ENCODE assay signal across 22 cellular contexts in genomic region chr22:17470880-17471500, GRCh38.
DNase-seq lines count a peak whose midpoint lies in the region; ATAC-seq and TF ChIP-seq lines count a peak whose summit lies in the region.
"Had no signal": no experiment of that assay in that cellular context is flagged by ENCODE, and none has a peak within 500 bp of the region (broad histone marks: within the 10 kb centered on the region; RNA-seq: fewer than 3 reads in every experiment).

No MANE protein-coding gene starts in this region.

- H3K18ac ChIP-seq in H9 (ENCODE audit: insufficient read length, low read depth, low read length), result no peak overlapping the region

- H2AFZ ChIP-seq in H9 (ENCODE audit: low read length) (no peak overlapping the region), neural progenitor cell (replicated peaks) (no peak overlapping the region)

- no peak overlapping the region for H3K4ac ChIP-seq in H9 (ENCODE audit: low read depth, low read length)

- peaks cover 23% of the 10 kb centered on the region for H3K79me1 ChIP-seq in H9 (ENCODE audit: insufficient read depth, low read depth, low read length, poor library complexity, severe bottlenecking)

- DNase-seq in H9 (no peak), endodermal cell (peak; percentile 9), neural progenitor cell (ENCODE audit: low spot score) (no peak), NCI-H1930 (lab: John Stamatoyannopoulos, UW) (no peak)
- DNase-seq in activated naive CD4-positive, alpha-beta T cell (lab: John Stamatoyannopoulos, UW), result no peak
- DNase-seq: AML-193; CD4-positive, alpha-beta T cell; MV-4-11; NCI-H1105; NCI-H1436 treated with DMSO at 0.1 percent for 48 hours; NCI-H187 treated with DMSO at 0.1 percent for 48 hours; NCI-H2107; NCI-H524; NCI-H748 treated with DMSO at 0.1 percent for 48 hours; SIG-M5 had no signal

- peaks cover 83 to 86% of the 10 kb centered on the region in 2 experiments for H3K4me1 Mint-ChIP-seq in H9
- H3K4me1 Mint-ChIP-seq in endodermal cell, result peaks cover 59% of the 10 kb centered on the region
- peaks cover 67% of the 10 kb centered on the region for H3K4me1 Mint-ChIP-seq in neural progenitor cell

- H2BK5ac ChIP-seq in H9 (ENCODE audit: insufficient read length, low read length), result no peak overlapping the region

- H3K4me3 ChIP-seq in endodermal cell (ENCODE audit: low read length), result no peak overlapping the region
- no peak overlapping the region for H3K4me3 ChIP-seq in neural progenitor cell
- H3K4me3 ChIP-seq in skeletal muscle tissue (ENCODE audit: low read length in 3 of 3), result no peak overlapping the region
- H3K4me3 ChIP-seq: A549; BLaER1 treated with 17β-estradiol and CSF1 and Interleukin-3, amounts not matched to agents 10 nM and 100 nM; GM12878; K562; SK-N-MC had no signal

- H3K9ac ChIP-seq in H9 (ENCODE audit: extremely low read depth, insufficient read length, low read length) (no peak overlapping the region), endodermal cell (ENCODE audit: extremely low read depth, low read length, poor library complexity, severe bottlenecking) (no peak overlapping the region), neural progenitor cell (no peak overlapping the region), skeletal muscle tissue (ENCODE audit: low read depth in 1 of 3, low read length in 3 of 3) (no peak overlapping the region)
- H3K9ac ChIP-seq: BLaER1 treated with 17β-estradiol and CSF1 and Interleukin-3, amounts not matched to agents 10 nM and 100 nM had no signal

- H3K56ac ChIP-seq in H9 (ENCODE audit: insufficient read length, low read depth, low read length), result no peak overlapping the region

- H2AK5ac ChIP-seq in H9 (ENCODE audit: insufficient read length, low read length), result no peak overlapping the region

- H4K8ac ChIP-seq in H9 (replicated peaks; ENCODE audit: insufficient read length, low read depth, low read length), result no peak overlapping the region

- peak overlapping the region in 2 of 3 experiments; percentile 36 to 57; a peak in 4 of 7 replicates for H3K27ac Mint-ChIP-seq in H9
- H3K27ac Mint-ChIP-seq in endodermal cell, result peak overlapping the region; percentile 14
- no peak overlapping the region for H3K27ac Mint-ChIP-seq in neural progenitor cell
- H3K27ac Mint-ChIP-seq: CD4-positive, alpha-beta T cell had no signal

- no peak overlapping the region for H2BK20ac ChIP-seq in H9 (ENCODE audit: low read depth, low read length, poor library complexity, severe bottlenecking)

- ATAC-seq in HG02852 (IDR thresholded peaks at IDR 0.05; ENCODE audit: unreplicated experiment), result no peak
- ATAC-seq: A549, GM12878, K562 had no signal

- H2BK12ac ChIP-seq in H9 (ENCODE audit: insufficient read length, low read depth, low read length), result no peak overlapping the region

- H4K91ac ChIP-seq in H9 (ENCODE audit: insufficient read length, low read depth, low read length), result no peak overlapping the region

- no peak overlapping the region for H2BK120ac ChIP-seq in H9 (ENCODE audit: low read depth, low read length, poor library complexity, severe bottlenecking)

- H3K27me3 Mint-ChIP-seq in H9 (ENCODE audit: low read depth), result no peaks in the 10 kb centered on the region
- H3K27me3 Mint-ChIP-seq in endodermal cell (ENCODE audit: insufficient read depth), result no peaks in the 10 kb centered on the region
- H3K27me3 Mint-ChIP-seq in neural progenitor cell (ENCODE audit: insufficient read depth, low read depth), result no peaks in the 10 kb centered on the region

- H3T11ph ChIP-seq in H9 (ENCODE audit: low read length), result no peak overlapping the region

- no peaks in the 10 kb centered on the region for H4K20me1 ChIP-seq in H9 (ENCODE audit: control insufficient read depth, insufficient read depth, insufficient read length)
- peaks cover 98% of the 10 kb centered on the region for H4K20me1 ChIP-seq in neural progenitor cell (ENCODE audit: low read depth)
- H4K20me1 ChIP-seq: BLaER1 treated with 17β-estradiol and CSF1 and Interleukin-3, amounts not matched to agents 10 nM and 100 nM had no signal

- no CpG with 5 or more reads among the region's 4 CpGs for WGBS in H9 (ENCODE audit: extremely low coverage, insufficient read length, low lambda C conversion rate)
- WGBS in endodermal cell (ENCODE audit: insufficient coverage in 1 of 2, insufficient read length in 1 of 2), 2 experiments, result 97 to 100% methylated on average over 3 to 4 of the region's 4 CpGs

- no peak overlapping the region for H3K4me3 Mint-ChIP-seq in H9
- no peak overlapping the region for H3K4me3 Mint-ChIP-seq in endodermal cell
- no peak overlapping the region for H3K4me3 Mint-ChIP-seq in neural progenitor cell
- H3K4me3 Mint-ChIP-seq: CD4-positive, alpha-beta T cell had no signal

- peaks cover 85% of the 10 kb centered on the region for H3F3A ChIP-seq in neural progenitor cell (ENCODE audit: low read depth)

- H3K36me3 Mint-ChIP-seq in H9 (ENCODE audit: insufficient read depth in 1 of 3, low read depth in 3 of 3) (peaks cover 6 to 16% (median 16%) of the 10 kb centered on the region in 3 experiments; a peak in 5 of 7 replicates), endodermal cell (ENCODE audit: low read depth) (peaks cover 13% of the 10 kb centered on the region), neural progenitor cell (peaks cover 14% of the 10 kb centered on the region)

- H3K79me2 ChIP-seq in H9 (ENCODE audit: insufficient read depth, low read length), result peaks cover 48% of the 10 kb centered on the region; the same call in 1 of the 2 replicates
- H3K79me2 ChIP-seq in neural progenitor cell (ENCODE audit: low read depth), result peaks cover 88% of the 10 kb centered on the region

- TF ChIP-seq CTCF in H9 (conservative IDR thresholded peaks at IDR 0.05) (no peak), endodermal cell (conservative IDR thresholded peaks at IDR 0.05) (no peak), neural progenitor cell (IDR thresholded peaks at IDR 0.05) (no peak)

- H3K23me2 ChIP-seq in H9 (ENCODE audit: insufficient read length, low read depth, low read length, poor library complexity, severe bottlenecking), result no peaks in the 10 kb centered on the region

- H3K27ac ChIP-seq in H9 (ENCODE audit: insufficient read length, low read depth, low read length) (no peak overlapping the region), endodermal cell (ENCODE audit: low read depth, low read length) (no peak overlapping the region), neural progenitor cell (peak overlapping the region; percentile 93), skeletal muscle tissue (ENCODE audit: low read depth, low read length) (peak overlapping the region; percentile 67)
- H3K27ac ChIP-seq: A549; BLaER1 treated with 17β-estradiol and CSF1 and Interleukin-3, amounts not matched to agents 10 nM and 100 nM; SK-N-MC had no signal

- H3K9me3 Mint-ChIP-seq in H9 (no peaks in the 10 kb centered on the region), endodermal cell (no peaks in the 10 kb centered on the region), neural progenitor cell (no peaks in the 10 kb centered on the region)
- H3K9me3 Mint-ChIP-seq: CD4-positive, alpha-beta T cell had no signal

- H3K9me3 ChIP-seq in H9 (ENCODE audit: control insufficient read depth, low read depth, low read length) (no peaks in the 10 kb centered on the region), endodermal cell (ENCODE audit: control insufficient read depth, low read length) (no peaks in the 10 kb centered on the region), neural progenitor cell (ENCODE audit: low read depth) (no peaks in the 10 kb centered on the region), skeletal muscle tissue (ENCODE audit: control insufficient read depth in 3 of 3, low read length in 3 of 3) (no peaks in the 10 kb centered on the region)
- H3K9me3 ChIP-seq: A549 had no signal

- no peak overlapping the region for H3K23ac ChIP-seq in H9 (ENCODE audit: insufficient read length, low read depth, low read length)

- no peak overlapping the region for H3K14ac ChIP-seq in H9 (ENCODE audit: insufficient read depth, low read length)

- peaks cover 13% of the 10 kb centered on the region for H3K36me3 ChIP-seq in endodermal cell (ENCODE audit: control insufficient read depth, insufficient read depth, low read length)
- no peaks in the 10 kb centered on the region for H3K36me3 ChIP-seq in neural progenitor cell
- H3K36me3 ChIP-seq in skeletal muscle tissue (ENCODE audit: control insufficient read depth in 3 of 3, insufficient read depth in 3 of 3, low read length in 3 of 3), result no peaks in the 10 kb centered on the region
- H3K36me3 ChIP-seq: BLaER1 treated with 17β-estradiol and CSF1 and Interleukin-3, amounts not matched to agents 10 nM and 100 nM had no signal

- H3K4me1 ChIP-seq in H9 (ENCODE audit: insufficient read depth, low read length), result peaks cover 16% of the 10 kb centered on the region; the same call in 1 of the 2 replicates
- peaks cover 7% of the 10 kb centered on the region for H3K4me1 ChIP-seq in endodermal cell (ENCODE audit: control insufficient read depth, insufficient read depth, low read length)
- peaks cover 81% of the 10 kb centered on the region for H3K4me1 ChIP-seq in neural progenitor cell
- peaks cover 48 to 53% (median 52%) of the 10 kb centered on the region in 3 donors for H3K4me1 ChIP-seq in skeletal muscle tissue (ENCODE audit: control insufficient read depth in 3 of 3, insufficient read depth in 3 of 3, low read length in 3 of 3)
- H3K4me1 ChIP-seq: A549 had no signal

- no peak overlapping the region for H4K5ac ChIP-seq in H9 (ENCODE audit: insufficient read length, low read depth, low read length)

- H3K4me2 ChIP-seq in H9 (ENCODE audit: insufficient read depth, insufficient read length, low read length) (no peak overlapping the region), neural progenitor cell (no peak overlapping the region)
- H3K4me2 ChIP-seq: A549 had no signal

- H3K27me3 ChIP-seq in H9 (ENCODE audit: insufficient read depth, low read length) (no peaks in the 10 kb centered on the region), endodermal cell (ENCODE audit: control insufficient read depth, insufficient read depth, low read length, poor library complexity, severe bottlenecking) (no peaks in the 10 kb centered on the region), neural progenitor cell (no peaks in the 10 kb centered on the region), skeletal muscle tissue (ENCODE audit: control insufficient read depth in 3 of 3, insufficient read depth in 3 of 3, low read length in 3 of 3) (no peaks in the 10 kb centered on the region)
- H3K27me3 ChIP-seq: BLaER1 treated with 17β-estradiol and CSF1 and Interleukin-3, amounts not matched to agents 10 nM and 100 nM had no signal

- no peak overlapping the region for H2BK15ac ChIP-seq in H9 (ENCODE audit: low read depth, low read length)

Comparison
In these comparisons a context has a peak if more than half of its experiments do, and no peak if none do; other contexts are left out.
1. H3K27ac ChIP-seq: peak in neural progenitor cell (single experiment) and skeletal muscle tissue (single experiment); none in H9 (single experiment) and endodermal cell (single experiment).